In the genomic region with DNA sequence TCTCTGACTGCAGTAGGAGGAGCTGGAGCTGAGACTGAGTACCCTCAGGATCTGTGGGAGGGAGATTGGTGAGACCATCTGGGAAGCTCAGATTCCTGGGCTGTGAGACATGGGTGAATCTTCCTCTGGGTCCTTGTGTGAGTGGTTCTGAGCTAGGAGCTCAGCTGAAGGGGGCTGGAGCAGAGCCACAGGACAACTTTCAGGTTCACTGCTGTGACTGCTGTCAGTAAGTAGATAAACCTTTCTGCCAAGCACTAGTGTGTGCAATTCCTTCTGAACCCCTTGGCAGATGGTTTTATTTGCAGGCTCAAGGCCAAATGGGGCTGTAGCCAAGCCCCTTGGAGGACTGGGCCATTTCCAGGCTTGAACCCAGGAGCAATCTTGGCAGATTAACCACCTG, we compare ENCODE assay signal across 16 cellular contexts. TPM values are rescaled to one million over a fixed set of nuclear protein-coding genes. Genes with fewer than 3 reads are reported as not detected.
DNase-seq lines count a peak whose midpoint lies in the region; ATAC-seq lines count a peak whose summit lies in the region.
"Had no signal": no experiment of that assay in that cellular context is flagged by ENCODE, and none has a peak within 500 bp of the region (broad histone marks: within the 10 kb centered on the region; RNA-seq: fewer than 3 reads in every experiment).

No MANE protein-coding gene starts in this region.

- no peak for ATAC-seq in esophagus mucosa
- ATAC-seq: CD8-positive, alpha-beta T cell; K562; T-cell had no signal

- peak; percentile 88 for DNase-seq in DMS 273 treated with DMSO at 0.1 percent for 48 hours (lab: John Stamatoyannopoulos, UW)
- peak; percentile 3 for DNase-seq in HT1080 (ENCODE audit: low read depth)
- DNase-seq in NCI-H2029 (lab: John Stamatoyannopoulos, UW) = peak; percentile 33
- peak; percentile 84 for DNase-seq in NCI-H69 (lab: John Stamatoyannopoulos, UW)
- no peak for DNase-seq in HT-29 (ENCODE audit: low spot score)
- DNase-seq in DMS79 treated with DMSO at 0.1 percent for 48 hours (lab: John Stamatoyannopoulos, UW) = no peak
- DNase-seq in effector CD8-positive, alpha-beta T cell (lab: John Stamatoyannopoulos, UW) = no peak
- DNase-seq: CD8-positive, alpha-beta T cell; DMS79; NCI-H1417 treated with DMSO at 0.1 percent for 48 hours; NCI-H510A treated with DMSO at 0.1 percent for 48 hours; SHP77 treated with DMSO at 0.1 percent for 48 hours; SK-N-SH; T-cell had no signal

RNA-seq across cellular contexts. Expression of a gene that starts 49.6 kb away (rescaled TPM):
- total RNA-seq in HT1080 (2014; rRNA removed; shearing (Covaris generic)) = 0.24 TPM in 1 of 2 replicates, not detected in the other
- polyA plus RNA-seq in HT1080 (2015; cell fraction: cytosol; rRNA removed) = 0.86 and 1.7 TPM in 2 replicates
- 3.0 and 4.1 TPM in 2 replicates for polyA plus RNA-seq in HT1080 (2015; cell fraction: nucleus; rRNA removed)
- total RNA-seq in HT-29 (2014; rRNA removed; shearing (Covaris generic)) = not detected in 2 replicates
- total RNA-seq in esophagus mucosa = not detected
- total RNA-seq: CD8-positive, alpha-beta T cell; K562; T-cell had no signal
- polyA plus RNA-seq: K562 had no signal

Comparison
In these comparisons a context has a peak if more than half of its experiments do, and no peak if none do; other contexts are left out.
1. DNase-seq: peak in DMS 273 treated with DMSO at 0.1 percent for 48 hours (single experiment), HT1080 (single experiment), NCI-H2029 (single experiment) and NCI-H69 (single experiment); none in HT-29 (single experiment), DMS79 treated with DMSO at 0.1 percent for 48 hours (single experiment) and effector CD8-positive, alpha-beta T cell (single experiment).